25 cellular contexts compared by ENCODE assay signal in genomic region chr22:20101638-20102037, GRCh38. TPM values are rescaled to one million over a fixed set of nuclear protein-coding genes. Genes with fewer than 3 reads are reported as not detected.
A peak's percentile ranks its signal among the peaks of the same experiment; 100 is the strongest.
DNase-seq lines count a peak whose midpoint lies in the region; ATAC-seq, FAIRE-seq and TF ChIP-seq lines count a peak whose summit lies in the region.
"Had no signal": no experiment of that assay in that cellular context is flagged by ENCODE, and none has a peak within 500 bp of the region (broad histone marks: within the 10 kb centered on the region; RNA-seq: fewer than 3 reads in every experiment).

No MANE protein-coding gene starts in this region.

- H3K27ac Mint-ChIP-seq in activated CD8-positive, alpha-beta memory T cell treated with anti-CD3 and anti-CD28 coated beads, Interleukin-2, amount 10 ng/mL, durations not matched to agents 7 days and 5 days = peak overlapping the region; percentile 85
- H3K27ac Mint-ChIP-seq in CD8-positive, alpha-beta T cell = peak overlapping the region; percentile 94
- peak overlapping the region; percentile 95 for H3K27ac Mint-ChIP-seq in activated naive CD8-positive, alpha-beta T cell treated with anti-CD3 and anti-CD28 coated beads, Interleukin-2, amount 50 U/mL, for 24 hours
- H3K27ac Mint-ChIP-seq: memory B cell had no signal

- H3K4me1 ChIP-seq in CD8-positive, alpha-beta T cell (ENCODE audit: insufficient read depth, low read length) = peaks cover 37% of the 10 kb centered on the region
- no peaks in the 10 kb centered on the region for H3K4me1 ChIP-seq in mucosa of descending colon (ENCODE audit: low read depth)
- H3K4me1 ChIP-seq: prostate gland had no signal

- H3K27me3 Mint-ChIP-seq in activated CD8-positive, alpha-beta memory T cell treated with anti-CD3 and anti-CD28 coated beads, Interleukin-2, amount 10 ng/mL, durations not matched to agents 7 days and 5 days = no peaks in the 10 kb centered on the region
- no peaks in the 10 kb centered on the region for H3K27me3 Mint-ChIP-seq in CD8-positive, alpha-beta T cell (ENCODE audit: low read depth)
- H3K27me3 Mint-ChIP-seq in activated naive CD8-positive, alpha-beta T cell treated with anti-CD3 and anti-CD28 coated beads, Interleukin-2, amount 50 U/mL, for 24 hours = no peaks in the 10 kb centered on the region
- H3K27me3 Mint-ChIP-seq: activated naive CD4-positive, alpha-beta T cell treated with anti-CD3 and anti-CD28 coated beads, Interleukin-2, amount 10 ng/mL, durations not matched to agents 7 days and 5 days; brain; memory B cell had no signal

- no peak overlapping the region for H3K4me3 Mint-ChIP-seq in activated CD8-positive, alpha-beta memory T cell treated with anti-CD3 and anti-CD28 coated beads, Interleukin-2, amount 10 ng/mL, durations not matched to agents 7 days and 5 days
- peak overlapping the region; percentile 77 for H3K4me3 Mint-ChIP-seq in CD8-positive, alpha-beta T cell
- H3K4me3 Mint-ChIP-seq in activated naive CD8-positive, alpha-beta T cell treated with anti-CD3 and anti-CD28 coated beads, Interleukin-2, amount 50 U/mL, for 24 hours = no peak overlapping the region
- H3K4me3 Mint-ChIP-seq: brain, memory B cell, nephron progenitor cell had no signal

- H3K4me1 Mint-ChIP-seq in activated CD8-positive, alpha-beta memory T cell treated with anti-CD3 and anti-CD28 coated beads, Interleukin-2, amount 10 ng/mL, durations not matched to agents 7 days and 5 days = peaks cover 51% of the 10 kb centered on the region
- peaks cover 48% of the 10 kb centered on the region for H3K4me1 Mint-ChIP-seq in CD8-positive, alpha-beta T cell (ENCODE audit: low read depth)
- H3K4me1 Mint-ChIP-seq in activated naive CD8-positive, alpha-beta T cell treated with anti-CD3 and anti-CD28 coated beads, Interleukin-2, amount 50 U/mL, for 24 hours = peaks cover 52% of the 10 kb centered on the region
- H3K4me1 Mint-ChIP-seq: brain, memory B cell, nephron progenitor cell had no signal

- peaks cover 41% of the 10 kb centered on the region for H3K36me3 Mint-ChIP-seq in activated CD8-positive, alpha-beta memory T cell treated with anti-CD3 and anti-CD28 coated beads, Interleukin-2, amount 10 ng/mL, durations not matched to agents 7 days and 5 days
- peaks cover 52% of the 10 kb centered on the region for H3K36me3 Mint-ChIP-seq in CD8-positive, alpha-beta T cell
- H3K36me3 Mint-ChIP-seq in activated naive CD8-positive, alpha-beta T cell treated with anti-CD3 and anti-CD28 coated beads, Interleukin-2, amount 50 U/mL, for 24 hours (ENCODE audit: low read depth) = peaks cover 56% of the 10 kb centered on the region

- no peak overlapping the region for H3K4me3 ChIP-seq in CD8-positive, alpha-beta T cell (ENCODE audit: low read depth, low read length)
- H3K4me3 ChIP-seq in mucosa of descending colon = no peak overlapping the region
- H3K4me3 ChIP-seq: BLaER1 treated with 17β-estradiol and CSF1 and Interleukin-3, amounts not matched to agents 10 nM and 100 nM; coronary artery; heart right ventricle; prostate gland had no signal

- no peak for FAIRE-seq in D721Med (lab: Jason Lieb, UNC)

- no peaks in the 10 kb centered on the region for H3K9me3 ChIP-seq in CD8-positive, alpha-beta T cell (ENCODE audit: low read length)
- no peaks in the 10 kb centered on the region for H3K9me3 ChIP-seq in mucosa of descending colon
- H3K9me3 ChIP-seq: BLaER1 treated with 17β-estradiol and CSF1 and Interleukin-3, amounts not matched to agents 10 nM and 100 nM; prostate gland had no signal

- no peak for DNase-seq in activated CD8-positive, alpha-beta memory T cell treated with anti-CD3 and anti-CD28 coated beads, Interleukin-2, amount 10 ng/mL, durations not matched to agents 7 days and 5 days
- DNase-seq in activated CD8-positive, alpha-beta memory T cell treated with anti-CD3 and anti-CD28 coated beads for 24 hours = no peak
- no peak for DNase-seq in CD8-positive, alpha-beta T cell
- no peak for DNase-seq in activated naive CD8-positive, alpha-beta T cell treated with anti-CD3 and anti-CD28 coated beads, Interleukin-2, amount 50 U/mL, for 24 hours
- DNase-seq in mucosa of descending colon = peak in 2 of 3 donors; percentile 24 to 27
- DNase-seq in stimulated activated CD4-positive, alpha-beta T cell treated with anti-CD3 and anti-CD28 coated beads, Interleukin-15, amount 100 ng/mL, for 24 hours = no peak
- DNase-seq in D721Med (ENCODE audit: insufficient read length, low spot score) = no peak
- DNase-seq in stimulated activated CD4-positive, alpha-beta T cell treated with anti-CD3 and anti-CD28 coated beads, Interleukin-4, amount 100 ng/mL, for 4 hours = no peak
- DNase-seq: activated naive CD4-positive, alpha-beta T cell treated with anti-CD3 and anti-CD28 coated beads, Interleukin-2, amount 10 ng/mL, durations not matched to agents 7 days and 5 days; DMS153; HCEC 1CT; heart right ventricle; NCI-H1417 treated with DMSO at 0.1 percent for 48 hours; NCI-H2171; NCI-H526 treated with DMSO at 0.1 percent for 48 hours; nephron progenitor cell; OCI-M1; SIG-M5 had no signal

- peaks cover 4% of the 10 kb centered on the region for H3K9me3 Mint-ChIP-seq in activated CD8-positive, alpha-beta memory T cell treated with anti-CD3 and anti-CD28 coated beads, Interleukin-2, amount 10 ng/mL, durations not matched to agents 7 days and 5 days (ENCODE audit: low read depth)
- no peaks in the 10 kb centered on the region for H3K9me3 Mint-ChIP-seq in CD8-positive, alpha-beta T cell
- no peaks in the 10 kb centered on the region for H3K9me3 Mint-ChIP-seq in activated naive CD8-positive, alpha-beta T cell treated with anti-CD3 and anti-CD28 coated beads, Interleukin-2, amount 50 U/mL, for 24 hours
- H3K9me3 Mint-ChIP-seq: memory B cell, WTC11 had no signal

- CTCF ChIA-PET in activated CD8-positive, alpha-beta memory T cell treated with anti-CD3 and anti-CD28 coated beads, Interleukin-2, amount 10 ng/mL, durations not matched to agents 7 days and 5 days (lab: Charles Lee) = interaction anchor here (0.7 to 3.2 kb wide), 6 partner anchors 10 to 146 kb away, joined by 3 to 21 read pairs (median 5); partner anchors contain the start of genes RANBP1 and TRMT2A
- CTCF ChIA-PET in CD8-positive, alpha-beta T cell (lab: Charles Lee) = interaction anchor here (0.9 to 2.6 kb wide), 6 partner anchors 9 to 73 kb away, joined by 3 to 18 read pairs (median 3); no protein-coding TSS in a partner anchor

- peaks cover 6% of the 10 kb centered on the region for H3K36me3 ChIP-seq in CD8-positive, alpha-beta T cell (ENCODE audit: insufficient read depth, low read length)
- H3K36me3 ChIP-seq in mucosa of descending colon (ENCODE audit: low read depth) = no peaks in the 10 kb centered on the region

- no peak overlapping the region for H3K27ac ChIP-seq in CD8-positive, alpha-beta T cell (ENCODE audit: low read depth, low read length)
- H3K27ac ChIP-seq: coronary artery, prostate gland had no signal

- intact Hi-C loops in CD8-positive, alpha-beta T cell (cut with DNase I, micrococcal nuclease) = no loop called here
- intact Hi-C loops in mucosa of descending colon (cut with DNase I, micrococcal nuclease) = no loop called here

- POLR2A ChIA-PET in CD8-positive, alpha-beta T cell (lab: Charles Lee) = interaction anchor here (1.2 to 1.7 kb wide), 4 partner anchors 12 to 23 kb away, joined by 3 to 7 read pairs (median 4); partner anchors contain the start of gene TRMT2A

- no peaks in the 10 kb centered on the region for H3K27me3 ChIP-seq in CD8-positive, alpha-beta T cell (ENCODE audit: insufficient read depth, low read length)
- H3K27me3 ChIP-seq: BLaER1 treated with 17β-estradiol and CSF1 and Interleukin-3, amounts not matched to agents 10 nM and 100 nM; heart right ventricle had no signal

- no peak for ATAC-seq in activated CD8-positive, alpha-beta memory T cell treated with anti-CD3 and anti-CD28 coated beads, Interleukin-2, amount 10 ng/mL, durations not matched to agents 7 days and 5 days
- ATAC-seq in CD8-positive, alpha-beta T cell = no peak
- no peak for ATAC-seq in activated naive CD8-positive, alpha-beta T cell treated with anti-CD3 and anti-CD28 coated beads, Interleukin-2, amount 50 U/mL, for 24 hours
- ATAC-seq in mucosa of descending colon = no peak

- no peak for TF ChIP-seq CTCF in CD8-positive, alpha-beta T cell (IDR thresholded peaks at IDR 0.05)
- TF ChIP-seq CTCF in mucosa of descending colon (IDR thresholded peaks at IDR 0.05) (no peak), D721Med (IDR thresholded peaks at IDR 0.05; ENCODE audit: insufficient read depth, missing control alignments) (no peak)

RNA-seq across cellular contexts. Expression of gene RANBP1, which starts 14.3 kb away (rescaled TPM):
- total RNA-seq in activated CD8-positive, alpha-beta memory T cell treated with anti-CD3 and anti-CD28 coated beads, Interleukin-2, amount 10 ng/mL, durations not matched to agents 7 days and 5 days = 100 to 1,000 TPM; 318 to 345 TPM
- 10 to 100 TPM; 61.5 to 66.2 TPM for total RNA-seq in CD8-positive, alpha-beta T cell
- 100 to 1,000 TPM in 1 of 3 donors, 10 to 100 TPM in 2; 58.4 to 102 (median 66.0) TPM for total RNA-seq in mucosa of descending colon

RNA-seq across cellular contexts. Expression of gene TRMT2A, which starts 15.4 kb away (rescaled TPM):
- total RNA-seq in activated CD8-positive, alpha-beta memory T cell treated with anti-CD3 and anti-CD28 coated beads, Interleukin-2, amount 10 ng/mL, durations not matched to agents 7 days and 5 days = 100 to 1,000 TPM in 1 of 2 experiments, 10 to 100 TPM in 1; 98.1 to 140 TPM
- total RNA-seq in CD8-positive, alpha-beta T cell = 10 to 100 TPM; 57.8 to 62.8 TPM
- 10 to 100 TPM; 34.4 to 50.0 (median 37.6) TPM for total RNA-seq in mucosa of descending colon

RNA-seq across cellular contexts. Expression of gene DGCR8, which starts 21.6 kb away (rescaled TPM):
- total RNA-seq in activated CD8-positive, alpha-beta memory T cell treated with anti-CD3 and anti-CD28 coated beads, Interleukin-2, amount 10 ng/mL, durations not matched to agents 7 days and 5 days = 10 to 100 TPM; 70.4 to 71.9 TPM
- 10 to 100 TPM; 16.9 to 22.1 TPM for total RNA-seq in CD8-positive, alpha-beta T cell
- total RNA-seq in mucosa of descending colon = 10 to 100 TPM; 39.0 to 48.8 (median 48.4) TPM

RNA-seq across cellular contexts. Expression of gene ZDHHC8, which starts 30.0 kb away (rescaled TPM):
- total RNA-seq in activated CD8-positive, alpha-beta memory T cell treated with anti-CD3 and anti-CD28 coated beads, Interleukin-2, amount 10 ng/mL, durations not matched to agents 7 days and 5 days = 10 to 100 TPM; 57.9 to 66.3 TPM
- total RNA-seq in CD8-positive, alpha-beta T cell = 10 to 100 TPM; 39.3 to 43.4 TPM
- 10 to 100 TPM; 27.7 to 53.0 (median 42.2) TPM for total RNA-seq in mucosa of descending colon

RNA-seq across cellular contexts. Expression of gene CCDC188, which starts 49.2 kb away (rescaled TPM):
- total RNA-seq in activated CD8-positive, alpha-beta memory T cell treated with anti-CD3 and anti-CD28 coated beads, Interleukin-2, amount 10 ng/mL, durations not matched to agents 7 days and 5 days = not detected
- total RNA-seq in CD8-positive, alpha-beta T cell = not detected
- under 1 TPM; 0.41 to 0.98 (median 0.65) TPM for total RNA-seq in mucosa of descending colon
- total RNA-seq: A673, WTC11 had no signal

Comparison
In these comparisons a context has a peak if more than half of its experiments do, and no peak if none do; other contexts are left out.
1. DNase-seq: peak in mucosa of descending colon (2 of 3); none in activated CD8-positive, alpha-beta memory T cell treated with anti-CD3 and anti-CD28 coated beads, Interleukin-2, amount 10 ng/mL, durations not matched to agents 7 days and 5 days (single experiment), activated CD8-positive, alpha-beta memory T cell treated with anti-CD3 and anti-CD28 coated beads for 24 hours (single experiment), CD8-positive, alpha-beta T cell (0 of 7), activated naive CD8-positive, alpha-beta T cell treated with anti-CD3 and anti-CD28 coated beads, Interleukin-2, amount 50 U/mL, for 24 hours (single experiment), stimulated activated CD4-positive, alpha-beta T cell treated with anti-CD3 and anti-CD28 coated beads, Interleukin-15, amount 100 ng/mL, for 24 hours (single experiment), D721Med (single experiment) and stimulated activated CD4-positive, alpha-beta T cell treated with anti-CD3 and anti-CD28 coated beads, Interleukin-4, amount 100 ng/mL, for 4 hours (0 of 2).
2. Peak in every context shown above with its lines, with median percentiles within 50 percentile points of each other: H3K27ac Mint-ChIP-seq.